ENCODE assay signal across 8 cellular contexts in genomic region chr14:23550827-23551265, GRCh38. TPM values are rescaled to one million over a fixed set of nuclear protein-coding genes. Genes with fewer than 3 reads are reported as not detected.
DNase-seq lines count a peak whose midpoint lies in the region; ATAC-seq and TF ChIP-seq lines count a peak whose summit lies in the region.

No MANE protein-coding gene starts in this region.

- H3K27me3 Mint-ChIP-seq in stimulated activated naive CD8-positive, alpha-beta T cell treated with anti-CD3 and anti-CD28 coated beads, Interleukin-15, Interleukin-2, amounts not matched to agents 100 ng/mL and 50 ng/mL, for 24 hours = no peaks in the 10 kb centered on the region

- H3K27me3 ChIP-seq in mesendoderm (ENCODE audit: insufficient read depth, low read length, poor library complexity) = no peaks in the 10 kb centered on the region

- H2BK5ac ChIP-seq in mesendoderm (ENCODE audit: low read length) = peak overlapping the region; percentile 40

- no peaks in the 10 kb centered on the region for H3K36me3 Mint-ChIP-seq in stimulated activated naive CD8-positive, alpha-beta T cell treated with anti-CD3 and anti-CD28 coated beads, Interleukin-15, Interleukin-2, amounts not matched to agents 100 ng/mL and 50 ng/mL, for 24 hours (ENCODE audit: low read depth)

- H3K4me3 ChIP-seq in mesendoderm (ENCODE audit: low read length) = peak overlapping the region; percentile 60

- H4K8ac ChIP-seq in mesendoderm (ENCODE audit: low read depth, low read length) = no peak overlapping the region

- H3K23ac ChIP-seq in mesendoderm (ENCODE audit: low read length) = no peak overlapping the region

- no peak for DNase-seq in stimulated activated naive CD8-positive, alpha-beta T cell treated with anti-CD3 and anti-CD28 coated beads, Interleukin-15, Interleukin-2, amounts not matched to agents 100 U/mL and 50 U/mL, for 24 hours
- DNase-seq in caudate nucleus (lab: John Stamatoyannopoulos, UW) (peak in 12 of 61 donors; percentile 21 to 72 (median 60)), mesendoderm (no peak), kidney tubule cell (ENCODE audit: low spot score) (no peak), NCI-H774 (lab: John Stamatoyannopoulos, UW) (no peak)

- H3K4ac ChIP-seq in mesendoderm (ENCODE audit: low read depth, low read length) = no peak overlapping the region

- peak overlapping the region; percentile 44 for H3K18ac ChIP-seq in mesendoderm (ENCODE audit: low read length)

- peak overlapping the region; percentile 83 for H3K27ac ChIP-seq in caudate nucleus (ENCODE audit: low read depth, low read length)
- peak overlapping the region; percentile 61 for H3K27ac ChIP-seq in mesendoderm (ENCODE audit: low read depth, low read length)

- peaks cover 11% of the 10 kb centered on the region for H3K79me2 ChIP-seq in mesendoderm (ENCODE audit: control insufficient read depth, insufficient read depth, low read length)

- H3K9me3 Mint-ChIP-seq in stimulated activated naive CD8-positive, alpha-beta T cell treated with anti-CD3 and anti-CD28 coated beads, Interleukin-15, Interleukin-2, amounts not matched to agents 100 ng/mL and 50 ng/mL, for 24 hours = no peaks in the 10 kb centered on the region

- H4K5ac ChIP-seq in mesendoderm (ENCODE audit: low read length) = no peak overlapping the region

- H2AK5ac ChIP-seq in mesendoderm (ENCODE audit: low read length) = no peak overlapping the region

- no CpG with 5 or more reads among the region's 36 CpGs for WGBS in mesendoderm (ENCODE audit: extremely low coverage, insufficient coverage, low lambda C conversion rate)

- H3K56ac ChIP-seq in mesendoderm (ENCODE audit: low read length) = peak overlapping the region; percentile 85

- peaks cover 13% of the 10 kb centered on the region for H3K4me1 ChIP-seq in mesendoderm (ENCODE audit: control insufficient read depth, low read depth, low read length)

- peak overlapping the region; percentile 11 for H3K27ac Mint-ChIP-seq in stimulated activated naive CD8-positive, alpha-beta T cell treated with anti-CD3 and anti-CD28 coated beads, Interleukin-15, Interleukin-2, amounts not matched to agents 100 ng/mL and 50 ng/mL, for 24 hours

- no peak overlapping the region for H2BK120ac ChIP-seq in mesendoderm (ENCODE audit: low read depth, low read length)

- H2BK15ac ChIP-seq in mesendoderm (replicated peaks; ENCODE audit: low read depth) = no peak overlapping the region

- peak overlapping the region; percentile 70 for H3K4me3 Mint-ChIP-seq in stimulated activated naive CD8-positive, alpha-beta T cell treated with anti-CD3 and anti-CD28 coated beads, Interleukin-15, Interleukin-2, amounts not matched to agents 100 ng/mL and 50 ng/mL, for 24 hours

- peaks cover 12% of the 10 kb centered on the region for H3K4me1 Mint-ChIP-seq in stimulated activated naive CD8-positive, alpha-beta T cell treated with anti-CD3 and anti-CD28 coated beads, Interleukin-15, Interleukin-2, amounts not matched to agents 100 ng/mL and 50 ng/mL, for 24 hours (ENCODE audit: low read depth)

- no peaks in the 10 kb centered on the region for H3K36me3 ChIP-seq in mesendoderm (ENCODE audit: control insufficient read depth, insufficient read depth, low read length)

- TF ChIP-seq POLR2A in GM18505 (IDR thresholded peaks at IDR 0.05; ENCODE audit: borderline replicate concordance, extremely low read depth, insufficient read depth, insufficient read length) = no peak

- H3K79me1 ChIP-seq in mesendoderm (ENCODE audit: low read length) = no peaks in the 10 kb centered on the region

- no peak for ATAC-seq in stimulated activated naive CD8-positive, alpha-beta T cell treated with anti-CD3 and anti-CD28 coated beads, Interleukin-15, Interleukin-2, amounts not matched to agents 100 U/mL and 50 U/mL, for 24 hours
- ATAC-seq in GM18505 (IDR thresholded peaks at IDR 0.05; ENCODE audit: unreplicated experiment) (no peak), GM21528 (IDR thresholded peaks at IDR 0.05; ENCODE audit: low FRiP score, unreplicated experiment) (no peak)

- peak overlapping the region; percentile 15 for H3K4me2 ChIP-seq in mesendoderm (ENCODE audit: low read length)

- H3K9ac ChIP-seq in mesendoderm (ENCODE audit: low read length) = peak overlapping the region; percentile 64

RNA-seq across cellular contexts. Expression of gene ZFHX2, which starts 0.7 kb away (rescaled TPM):
- 6.4 TPM for polyA plus RNA-seq in mesendoderm (2013, experiment 1 of 2)
- 6.7 TPM for polyA plus RNA-seq in mesendoderm (2013, experiment 2 of 2)

RNA-seq across cellular contexts. Expression of gene THTPA, which starts 5.2 kb away (rescaled TPM):
- 5.0 TPM for polyA plus RNA-seq in mesendoderm (2013, experiment 1 of 2)
- polyA plus RNA-seq in mesendoderm (2013, experiment 2 of 2) = 5.9 TPM

RNA-seq across cellular contexts. Expression of gene AP1G2, which starts 16.7 kb away (rescaled TPM):
- 44.0 TPM for polyA plus RNA-seq in mesendoderm (2013, experiment 1 of 2)
- polyA plus RNA-seq in mesendoderm (2013, experiment 2 of 2) = 46.8 TPM

RNA-seq across cellular contexts. Expression of gene JPH4, which starts 27.7 kb away (rescaled TPM):
- polyA plus RNA-seq in mesendoderm (2013, experiment 1 of 2) = 2.1 TPM
- polyA plus RNA-seq in mesendoderm (2013, experiment 2 of 2) = 2.1 TPM
